11 cellular contexts compared by ENCODE assay signal in genomic region chr7:138890782-138891445, GRCh38.
A peak's percentile ranks its signal among the peaks of the same experiment; 100 is the strongest.
DNase-seq lines count a peak whose midpoint lies in the region; ATAC-seq and TF ChIP-seq lines count a peak whose summit lies in the region.
"Had no signal": no experiment of that assay in that cellular context is flagged by ENCODE, and none has a peak within 500 bp of the region (broad histone marks: within the 10 kb centered on the region; RNA-seq: fewer than 3 reads in every experiment).

No MANE protein-coding gene starts in this region.

- H3K36me3 Mint-ChIP-seq in Calu3 (ENCODE audit: insufficient read depth, unreplicated experiment) (no peaks in the 10 kb centered on the region), progenitor cell of endocrine pancreas (ENCODE audit: insufficient read depth) (peaks cover 36% of the 10 kb centered on the region)
- H3K36me3 Mint-ChIP-seq: immature natural killer cell had no signal

- H3K36me3 ChIP-seq in esophagus squamous epithelium, result no peaks in the 10 kb centered on the region
- H3K36me3 ChIP-seq: sigmoid colon had no signal

- no peaks in the 10 kb centered on the region for H3K27me3 ChIP-seq in esophagus squamous epithelium
- H3K27me3 ChIP-seq: sigmoid colon had no signal

- H3K4me3 Mint-ChIP-seq in Calu3 (ENCODE audit: low read depth, unreplicated experiment) (peak overlapping the region; percentile 46), progenitor cell of endocrine pancreas (ENCODE audit: low read depth) (no peak overlapping the region)
- H3K4me3 Mint-ChIP-seq: dendritic cell treated with granulocyte-macrophage colony-stimulating factor and Interleukin-4, amounts not matched to agents 40 ng/mL and 50 ng/mL, for 4 days; immature natural killer cell had no signal

- no peak for TF ChIP-seq POLR2A in esophagus squamous epithelium (IDR thresholded peaks at IDR 0.05)

- H3K27ac Mint-ChIP-seq in Calu3 (ENCODE audit: unreplicated experiment) (peak overlapping the region; percentile 25), progenitor cell of endocrine pancreas (no peak overlapping the region)
- H3K27ac Mint-ChIP-seq: dendritic cell treated with granulocyte-macrophage colony-stimulating factor and Interleukin-4, amounts not matched to agents 40 ng/mL and 50 ng/mL, for 4 days; immature natural killer cell had no signal

- no peak for TF ChIP-seq CTCF in Calu3 (IDR thresholded peaks at IDR 0.05; ENCODE audit: unreplicated experiment)
- TF ChIP-seq CTCF in omental fat pad (IDR thresholded peaks at IDR 0.05), result no peak
- no peak for TF ChIP-seq CTCF in progenitor cell of endocrine pancreas (IDR thresholded peaks at IDR 0.05; ENCODE audit: unreplicated experiment)
- no peak for TF ChIP-seq CTCF in esophagus squamous epithelium (IDR thresholded peaks at IDR 0.05)

- BruUV-seq in Calu3 (replicated peaks; lab: Mats Ljungman, UMichigan), result no TSS peak

- ATAC-seq in omental fat pad (ENCODE audit: low FRiP score), result peak; percentile 33
- ATAC-seq in HG02571 (IDR thresholded peaks at IDR 0.05; ENCODE audit: unreplicated experiment), result no peak
- no peak for ATAC-seq in GM18867 (IDR thresholded peaks at IDR 0.05; ENCODE audit: unreplicated experiment)

- peaks cover 38% of the 10 kb centered on the region for H3K4me1 Mint-ChIP-seq in Calu3 (ENCODE audit: low read depth, unreplicated experiment)
- peaks cover 13% of the 10 kb centered on the region for H3K4me1 Mint-ChIP-seq in progenitor cell of endocrine pancreas (ENCODE audit: low read depth)

- H3K27me3 Mint-ChIP-seq in Calu3 (ENCODE audit: unreplicated experiment) (no peaks in the 10 kb centered on the region), progenitor cell of endocrine pancreas (no peaks in the 10 kb centered on the region)
- H3K27me3 Mint-ChIP-seq: dendritic cell treated with granulocyte-macrophage colony-stimulating factor and Interleukin-4, amounts not matched to agents 40 ng/mL and 50 ng/mL, for 4 days had no signal

- no peaks in the 10 kb centered on the region for H3K9me3 Mint-ChIP-seq in Calu3 (ENCODE audit: low read depth, unreplicated experiment)
- H3K9me3 Mint-ChIP-seq in progenitor cell of endocrine pancreas (ENCODE audit: low read depth), result no peaks in the 10 kb centered on the region
- H3K9me3 Mint-ChIP-seq: dendritic cell treated with granulocyte-macrophage colony-stimulating factor and Interleukin-4, amounts not matched to agents 40 ng/mL and 50 ng/mL, for 4 days; immature natural killer cell had no signal

- peaks cover 0 to 37% (median 6%) of the 10 kb centered on the region in 3 donors for H3K4me1 ChIP-seq in esophagus squamous epithelium
- H3K4me1 ChIP-seq: sigmoid colon had no signal

- CTCF ChIA-PET in Calu3 (lab: Charles Lee), result no interaction called here

- intact Hi-C loops in Calu3 (cut with micrococcal nuclease; ENCODE audit: unreplicated experiment), result no loop called here
- intact Hi-C loops in esophagus squamous epithelium (cut with DNase I), result no loop called here

- 67 to 68% methylated on average over 10 to 11 of the region's 12 CpGs for WGBS in esophagus squamous epithelium, 2 donors

- H3K27ac ChIP-seq in esophagus squamous epithelium, result no peak overlapping the region
- H3K27ac ChIP-seq: sigmoid colon had no signal

- peak; percentile 63 for DNase-seq in Calu3
- DNase-seq in NCI-H146 (lab: John Stamatoyannopoulos, UW), result peak; percentile 62
- peak; percentile 91 for DNase-seq in dedifferentiated amniotic fluid mesenchymal stem cell (ENCODE audit: extremely low spot score)
- DNase-seq in omental fat pad (ENCODE audit: low spot score), result no peak
- no peak for DNase-seq in progenitor cell of endocrine pancreas (ENCODE audit: low spot score, unreplicated experiment)
- no peak for DNase-seq in esophagus squamous epithelium (lab: John Stamatoyannopoulos, UW)
- DNase-seq: immature natural killer cell, sigmoid colon had no signal

- no peaks in the 10 kb centered on the region for H3K9me3 ChIP-seq in esophagus squamous epithelium
- H3K9me3 ChIP-seq: sigmoid colon had no signal

- H3K4me3 ChIP-seq in esophagus squamous epithelium, result no peak overlapping the region
- H3K4me3 ChIP-seq: sigmoid colon had no signal

Comparison
In these comparisons a context has a peak if more than half of its experiments do, and no peak if none do; other contexts are left out.
1. DNase-seq: peak in Calu3 (single experiment), NCI-H146 (single experiment) and dedifferentiated amniotic fluid mesenchymal stem cell (single experiment); none in omental fat pad (single experiment), progenitor cell of endocrine pancreas (single experiment) and esophagus squamous epithelium (single experiment).